17 cellular contexts compared by ENCODE assay signal in genomic region chr3:135908225-135908624, GRCh38. TPM values are rescaled to one million over a fixed set of nuclear protein-coding genes. Genes with fewer than 3 reads are reported as not detected.
DNase-seq lines count a peak whose midpoint lies in the region; ATAC-seq and TF ChIP-seq lines count a peak whose summit lies in the region.
"Had no signal": no experiment of that assay in that cellular context is flagged by ENCODE, and none has a peak within 500 bp of the region (broad histone marks: within the 10 kb centered on the region; RNA-seq: fewer than 3 reads in every experiment).

No MANE protein-coding gene starts in this region.

- H3K27me3 ChIP-seq in Panc1 (ENCODE audit: control insufficient read depth, insufficient read depth, low read length) (0 out of 2 replicates have a peak, but pooled peaks cover 4% of the 10 kb centered on the region), esophagus (ENCODE audit: control insufficient read depth in 1 of 2, insufficient read depth in 2 of 2, low read length in 2 of 2) (no peaks in the 10 kb centered on the region), suprapubic skin (no peaks in the 10 kb centered on the region)
- H3K27me3 ChIP-seq: neutrophil had no signal

- TF ChIP-seq POLR2A in suprapubic skin (IDR thresholded peaks at IDR 0.05) = no peak

- no peaks in the 10 kb centered on the region for H3K36me3 ChIP-seq in Panc1 (ENCODE audit: control insufficient read depth, insufficient read depth, low read length)
- H3K36me3 ChIP-seq in esophagus (ENCODE audit: control insufficient read depth in 2 of 2, insufficient read depth in 2 of 2, low read length in 1 of 2) = no peaks in the 10 kb centered on the region
- no peaks in the 10 kb centered on the region for H3K36me3 ChIP-seq in suprapubic skin
- H3K36me3 ChIP-seq: neutrophil had no signal

- H3K27ac ChIP-seq in Panc1 (ENCODE audit: low read length) (no peak overlapping the region), esophagus (ENCODE audit: low read depth in 2 of 2, low read length in 1 of 2) (peak overlapping the region; percentile 79 to 89), suprapubic skin (peak overlapping the region; percentile 82)
- H3K27ac ChIP-seq: neutrophil had no signal

- ATAC-seq in Panc1 = 0 out of 2 replicates have a peak, but pooled peaks have one; percentile 55
- ATAC-seq in Right ventricle myocardium superior (ENCODE audit: poor library complexity) = no peak
- ATAC-seq: sciatic nerve had no signal

- H3K9me3 ChIP-seq in Panc1 (ENCODE audit: control insufficient read depth, insufficient read depth, low read depth, low read length) = no peaks in the 10 kb centered on the region
- no peaks in the 10 kb centered on the region for H3K9me3 ChIP-seq in esophagus (ENCODE audit: control insufficient read depth in 2 of 2, insufficient read depth in 1 of 2, low read depth in 1 of 2, low read length in 1 of 2)
- H3K9me3 ChIP-seq in suprapubic skin = no peaks in the 10 kb centered on the region
- H3K9me3 ChIP-seq: neutrophil had no signal

- TF ChIP-seq EP300 in suprapubic skin (IDR thresholded peaks at IDR 0.05) = no peak

- in situ Hi-C loops in Panc1 (cut with HindIII; ENCODE audit: low pct_unique_long_range_greater_than_20kb, low sequenced_read_pairs) = no loop called here

- H3K4me3 ChIP-seq in Panc1 (ENCODE audit: low read depth in 2 of 2, low read length in 2 of 2) (no peak overlapping the region), esophagus (ENCODE audit: low read depth in 1 of 2, low read length in 2 of 2) (peak overlapping the region in 1 of 2 donors; percentile 27), suprapubic skin (peak overlapping the region; percentile 9)

- H3K4me1 ChIP-seq in Panc1 (ENCODE audit: control insufficient read depth, insufficient read depth, low read length) = no peaks in the 10 kb centered on the region
- H3K4me1 ChIP-seq in esophagus (ENCODE audit: control insufficient read depth in 2 of 2, insufficient read depth in 2 of 2, low read length in 1 of 2) = peaks cover 0 to 6% of the 10 kb centered on the region in 2 donors
- peaks cover 20% of the 10 kb centered on the region for H3K4me1 ChIP-seq in suprapubic skin

- intact Hi-C loops in Panc1 (cut with micrococcal nuclease; ENCODE audit: unreplicated experiment) (no loop called here), Right ventricle myocardium superior (cut with DNase I) (no loop called here)

- TF ChIP-seq CTCF in Panc1 (IDR thresholded peaks at IDR 0.05) = no peak
- no peak for TF ChIP-seq CTCF in suprapubic skin (IDR thresholded peaks at IDR 0.05)

- DNase-seq in HCEC 1CT (peak; percentile 42), Panc1 (ENCODE audit: low read depth, low spot score) (no peak), suprapubic skin (ENCODE audit: low spot score in 2 of 2) (peak; percentile 61 to 77), Right ventricle myocardium superior (no peak), Kasumi-1 (lab: John Stamatoyannopoulos, UW) (no peak), retina (no peak)
- no peak for DNase-seq in stimulated activated CD4-positive, alpha-beta T cell treated with anti-CD3 and anti-CD28 coated beads, Interleukin-4, amount 100 ng/mL, for 1 hour
- DNase-seq: activated effector memory CD4-positive, alpha-beta T cell treated with anti-CD3 and anti-CD28 coated beads, Interleukin-2, amount 50 U/mL, for 16 hours; amygdala; C1 segment of cervical spinal cord; glutamatergic neuron; GOT3; NCI-H1092 treated with DMSO at 0.1 percent for 48 hours; stimulated activated CD4-positive, alpha-beta T cell treated with anti-CD3 and anti-CD28 coated beads, Interleukin-2, amount 100 ng/mL, for 48 hours had no signal

- 48 to 66% methylated on average over 7 of the region's 7 CpGs for WGBS in esophagus, 2 donors
- WGBS in suprapubic skin = 64% methylated on average over 7 of the region's 7 CpGs

- POLR2A ChIA-PET in Panc1 (lab: Charles Lee) = no interaction called here

- no TSS peak for BruUV-seq in Panc1 (replicated peaks; lab: Mats Ljungman, UMichigan)

- CTCF ChIA-PET in Panc1 (lab: Charles Lee) = no interaction called here

RNA-seq across cellular contexts. Expression of gene PPP2R3A, which starts 57.3 kb away (rescaled TPM):
- 8.1 TPM for total RNA-seq in Panc1 (2021; ENCODE audit: unreplicated experiment)
- 3.6 TPM for polyA plus RNA-seq in Panc1 (2012; ENCODE audit: insufficient read length)
- 1 to 10 TPM; 2.1 to 3.5 TPM for polyA plus RNA-seq in esophagus
- total RNA-seq in suprapubic skin = 10 to 100 TPM; 51.2 to 71.7 (median 52.9) TPM
- total RNA-seq in Right ventricle myocardium superior = 98.1 TPM

Comparison
In these comparisons a context has a peak if more than half of its experiments do, and no peak if none do; other contexts are left out.
1. DNase-seq: peak in HCEC 1CT (single experiment) and suprapubic skin (2 of 2); none in Panc1 (single experiment), stimulated activated CD4-positive, alpha-beta T cell treated with anti-CD3 and anti-CD28 coated beads, Interleukin-4, amount 100 ng/mL, for 1 hour (single experiment), Right ventricle myocardium superior (single experiment), Kasumi-1 (0 of 2) and retina (single experiment).